In genomic region chr10:81179805-81180452, GRCh38 we compare ENCODE assay signal across 10 cellular contexts.
DNase-seq lines count a peak whose midpoint lies in the region; ATAC-seq, FAIRE-seq and TF ChIP-seq lines count a peak whose summit lies in the region.
"Had no signal": no experiment of that assay in that cellular context is flagged by ENCODE, and none has a peak within 500 bp of the region (broad histone marks: within the 10 kb centered on the region; RNA-seq: fewer than 3 reads in every experiment).

No MANE protein-coding gene starts in this region.

- H3K4me2 ChIP-seq in astrocyte (ENCODE audit: low read length): no peak overlapping the region

- no peak for FAIRE-seq in astrocyte (lab: Jason Lieb, UNC)

- TF ChIP-seq POLR2A in prostate gland (IDR thresholded peaks at IDR 0.05) (no peak), esophagus squamous epithelium (IDR thresholded peaks at IDR 0.05) (no peak)

- H3K4me3 ChIP-seq in Caco-2 (ENCODE audit: low read depth, low read length) (no peak overlapping the region), astrocyte (ENCODE audit: insufficient read depth, low read depth, low read length) (no peak overlapping the region), prostate gland (no peak overlapping the region), esophagus squamous epithelium (no peak overlapping the region)
- H3K4me3 ChIP-seq: skin epidermis had no signal

- H3K36me3 ChIP-seq in Caco-2 (ENCODE audit: control insufficient read depth, insufficient read depth, low read length) (no peaks in the 10 kb centered on the region), astrocyte (ENCODE audit: insufficient read depth, low read length) (no peaks in the 10 kb centered on the region), prostate gland (no peaks in the 10 kb centered on the region), esophagus squamous epithelium (no peaks in the 10 kb centered on the region)

- no peaks in the 10 kb centered on the region for H3K27me3 Mint-ChIP-seq in Caco-2 (ENCODE audit: insufficient read depth, unreplicated experiment)
- no peaks in the 10 kb centered on the region for H3K27me3 Mint-ChIP-seq in astrocyte (ENCODE audit: low read depth, unreplicated experiment)
- H3K27me3 Mint-ChIP-seq: activated naive CD8-positive, alpha-beta T cell had no signal

- H3K9me3 Mint-ChIP-seq in Caco-2 (ENCODE audit: unreplicated experiment): no peaks in the 10 kb centered on the region
- H3K9me3 Mint-ChIP-seq in astrocyte (ENCODE audit: unreplicated experiment): peaks cover 8% of the 10 kb centered on the region

- H3K4me1 ChIP-seq in Caco-2 (no peaks in the 10 kb centered on the region), astrocyte (ENCODE audit: insufficient read depth, low read length) (no peaks in the 10 kb centered on the region), prostate gland (replicated peaks) (no peaks in the 10 kb centered on the region), esophagus squamous epithelium (no peaks in the 10 kb centered on the region)

- H2AFZ ChIP-seq in astrocyte (ENCODE audit: low read depth, low read length): no peak overlapping the region

- peak; percentile 46 to 56 for TF ChIP-seq CTCF in Caco-2 (IDR thresholded peaks at IDR 0.05; ENCODE audit: insufficient read depth in 1 of 2, low read depth in 1 of 2, low read length in 1 of 2, severe bottlenecking in 1 of 2, unreplicated experiment in 1 of 2)
- TF ChIP-seq CTCF in astrocyte (IDR thresholded peaks at IDR 0.05; ENCODE audit: insufficient read depth, low read depth, low read length): peak; percentile 14
- TF ChIP-seq CTCF in prostate gland (IDR thresholded peaks at IDR 0.05): peak in 3 of 4 experiments; percentile 40 to 44 (median 42)
- peak in 2 of 6 experiments; percentile 15 to 41 for TF ChIP-seq CTCF in esophagus squamous epithelium (IDR thresholded peaks at IDR 0.05)

- 58% methylated on average over 6 of the region's 6 CpGs for WGBS in prostate gland
- WGBS in esophagus squamous epithelium, 2 donors: 51 to 57% methylated on average over 6 of the region's 6 CpGs

- H3K27ac ChIP-seq in astrocyte (ENCODE audit: low read depth, low read length): no peak overlapping the region
- no peak overlapping the region for H3K27ac ChIP-seq in prostate gland
- H3K27ac ChIP-seq in esophagus squamous epithelium: no peak overlapping the region
- H3K27ac ChIP-seq: skin epidermis had no signal

- BruUV-seq in Caco-2 (replicated peaks; lab: Mats Ljungman, UMichigan): no TSS peak

- H3K4me3 Mint-ChIP-seq in Caco-2 (ENCODE audit: unreplicated experiment) (no peak overlapping the region), astrocyte (ENCODE audit: unreplicated experiment) (no peak overlapping the region)
- H3K4me3 Mint-ChIP-seq: activated naive CD8-positive, alpha-beta T cell had no signal

- ATAC-seq in GM19455 (IDR thresholded peaks at IDR 0.05; ENCODE audit: unreplicated experiment) (peak; percentile 76), HG03565 (IDR thresholded peaks at IDR 0.05; ENCODE audit: unreplicated experiment) (peak; percentile 91)

- H3K36me3 Mint-ChIP-seq in Caco-2 (ENCODE audit: insufficient read depth, unreplicated experiment) (no peaks in the 10 kb centered on the region), astrocyte (ENCODE audit: low read depth, unreplicated experiment) (no peaks in the 10 kb centered on the region)
- H3K36me3 Mint-ChIP-seq: activated naive CD8-positive, alpha-beta T cell had no signal

- peak in 1 of 2 experiments; percentile 37 for DNase-seq in Caco-2
- DNase-seq in astrocyte (ENCODE audit: low read depth): no peak
- no peak for DNase-seq in prostate gland (ENCODE audit: low spot score)
- DNase-seq in NCI-H748 treated with DMSO at 0.1 percent for 48 hours (lab: John Stamatoyannopoulos, UW): no peak
- DNase-seq in activated gamma-delta T cell (lab: John Stamatoyannopoulos, UW): no peak
- no peak for DNase-seq in esophagus squamous epithelium (lab: John Stamatoyannopoulos, UW)

- H4K20me1 ChIP-seq in astrocyte (ENCODE audit: insufficient read depth, low read length): no peaks in the 10 kb centered on the region

- intact Hi-C loops in Caco-2 (cut with micrococcal nuclease; ENCODE audit: unreplicated experiment) (loop anchor here (1.0 kb wide), 1 partner anchor 98 kb away; no protein-coding TSS in a partner anchor), prostate gland (cut with DNase I) (no loop called here), esophagus squamous epithelium (cut with DNase I) (no loop called here)

- CTCF ChIA-PET in Caco-2 (lab: Charles Lee): interaction anchor here (0.5 to 1.3 kb wide), 9 partner anchors 12 to 848 kb away, joined by 3 to 7 read pairs (median 4); no protein-coding TSS in a partner anchor

- H3K27ac Mint-ChIP-seq in Caco-2 (ENCODE audit: unreplicated experiment) (no peak overlapping the region), astrocyte (ENCODE audit: unreplicated experiment) (no peak overlapping the region)
- H3K27ac Mint-ChIP-seq: activated naive CD8-positive, alpha-beta T cell had no signal

- H3K4me1 Mint-ChIP-seq in Caco-2 (ENCODE audit: low read depth, unreplicated experiment) (no peaks in the 10 kb centered on the region), astrocyte (ENCODE audit: low read depth, unreplicated experiment) (no peaks in the 10 kb centered on the region)

- no peak overlapping the region for H3K9ac ChIP-seq in astrocyte (ENCODE audit: low read length)

- POLR2A ChIA-PET in Caco-2 (lab: Charles Lee): no interaction called here

- H3K79me2 ChIP-seq in astrocyte (ENCODE audit: insufficient read depth, low read length): no peaks in the 10 kb centered on the region

- no peaks in the 10 kb centered on the region for H3K27me3 ChIP-seq in Caco-2 (replicated peaks; ENCODE audit: control insufficient read depth, insufficient read depth, low read length)
- H3K27me3 ChIP-seq in astrocyte (ENCODE audit: insufficient read depth, low read length): no peaks in the 10 kb centered on the region
- no peaks in the 10 kb centered on the region for H3K27me3 ChIP-seq in prostate gland (replicated peaks; ENCODE audit: insufficient read depth)
- H3K27me3 ChIP-seq in esophagus squamous epithelium: no peaks in the 10 kb centered on the region

- peaks cover 3% of the 10 kb centered on the region; the same call in 1 of the 2 replicates for H3K9me3 ChIP-seq in Caco-2
- peaks cover 2% of the 10 kb centered on the region for H3K9me3 ChIP-seq in astrocyte (ENCODE audit: insufficient read depth, low read depth, low read length)
- no peaks in the 10 kb centered on the region for H3K9me3 ChIP-seq in prostate gland
- H3K9me3 ChIP-seq in esophagus squamous epithelium: peaks cover 0 to 11% (median 7%) of the 10 kb centered on the region in 3 donors
